In genomic region chr9:136275655-136276429, GRCh38 we compare ENCODE assay signal across 19 cellular contexts. TPM values are rescaled to one million over a fixed set of nuclear protein-coding genes. Genes with fewer than 3 reads are reported as not detected.
"Had no signal": no experiment of that assay in that cellular context is flagged by ENCODE, and none has a peak within 500 bp of the region (broad histone marks: within the 10 kb centered on the region; RNA-seq: fewer than 3 reads in every experiment).

No MANE protein-coding gene starts in this region.

- H3K36me3 ChIP-seq: breast epithelium, prostate gland, suprapubic skin had no signal

- DNase-seq: activated CD4-positive, alpha-beta T cell treated with anti-CD3 and anti-CD28 coated beads for 48 hours; activated CD8-positive, alpha-beta memory T cell treated with anti-CD3 and anti-CD28 coated beads, Interleukin-2, amount 50 U/mL, for 48 hours; activated CD8-positive, alpha-beta T cell treated with anti-CD3 and anti-CD28 coated beads, Interleukin-2, amount 10 ng/mL, durations not matched to agents 7 days and 5 days; activated naive CD8-positive, alpha-beta T cell treated with anti-CD3 and anti-CD28 coated beads, Interleukin-2, amount 10 ng/mL, durations not matched to agents 7 days and 5 days; anterior cingulate cortex; hypothalamus; immature natural killer cell; left cardiac atrium; mucosa of descending colon; naive thymus-derived CD8-positive, alpha-beta T cell; nucleus accumbens; stimulated activated naive CD4-positive, alpha-beta T cell treated with Interleukin-2 at 50 U/mL for 16 hours; T1000 had no signal

- H3K9me3 ChIP-seq: breast epithelium, mucosa of descending colon, prostate gland, suprapubic skin had no signal

- H3K4me3 ChIP-seq: breast epithelium, lung, mucosa of descending colon, prostate gland, suprapubic skin had no signal

- H3K27ac ChIP-seq: breast epithelium, prostate gland, suprapubic skin, VCaP had no signal

- H3K4me1 ChIP-seq: breast epithelium, prostate gland, suprapubic skin had no signal

RNA-seq across cellular contexts. Expression of gene CCDC187, which starts 28.1 kb away (rescaled TPM):
- polyA plus RNA-seq: esophagus; immature natural killer cell; naive thymus-derived CD8-positive, alpha-beta T cell had no signal
